9 cellular contexts compared by ENCODE assay signal in the genomic region with DNA sequence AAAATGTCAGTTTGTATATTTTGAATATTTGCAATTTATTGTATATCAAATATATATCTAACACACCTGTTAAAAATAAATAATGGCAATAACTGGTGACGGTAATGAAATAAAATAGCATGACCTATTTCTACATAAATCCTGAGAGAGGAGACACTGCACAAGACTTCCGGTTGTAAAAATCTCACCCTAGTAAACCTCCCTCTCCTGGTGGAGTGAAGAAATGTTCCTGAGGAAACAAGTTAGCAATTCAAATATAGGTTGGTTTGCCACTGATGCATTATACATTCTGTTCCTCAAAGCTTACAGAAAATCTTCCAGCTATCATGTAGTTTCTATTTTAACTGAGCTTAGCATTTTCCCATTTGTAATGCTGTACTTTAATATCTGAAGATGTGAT.
A peak's percentile ranks its signal among the peaks of the same experiment; 100 is the strongest.
DNase-seq lines count a peak whose midpoint lies in the region; ATAC-seq and TF ChIP-seq lines count a peak whose summit lies in the region.
"Had no signal": no experiment of that assay in that cellular context is flagged by ENCODE, and none has a peak within 500 bp of the region (broad histone marks: within the 10 kb centered on the region; RNA-seq: fewer than 3 reads in every experiment).

No MANE protein-coding gene starts in this region.

- peak; percentile 49 for DNase-seq in SIG-M5 treated with dmso at 0.1 percent for 504 hours (lab: John Stamatoyannopoulos, UW; ENCODE audit: unreplicated experiment)
- DNase-seq in SIG-M5 (lab: John Stamatoyannopoulos, UW), result no peak
- peak; percentile 39 to 69 for DNase-seq in NCI-H524 (lab: John Stamatoyannopoulos, UW)
- DNase-seq in choroid plexus epithelial cell (ENCODE audit: low read depth), result peak; percentile 62
- DNase-seq in superior temporal gyrus (ENCODE audit: extremely low spot score), result peak; percentile 21
- no peak for DNase-seq in left lung
- no peak for DNase-seq in activated CD4-positive, alpha-beta T cell treated with anti-CD3 and anti-CD28 coated beads for 4 hours
- DNase-seq in cerebellum (ENCODE audit: low spot score), result no peak

- H3K36me3 ChIP-seq in left lung, result no peaks in the 10 kb centered on the region
- H3K36me3 ChIP-seq: suprapubic skin had no signal

- no peaks in the 10 kb centered on the region for H3K9me3 ChIP-seq in left lung

- H3K4me1 ChIP-seq in left lung, result no peaks in the 10 kb centered on the region
- H3K4me1 ChIP-seq: suprapubic skin had no signal

- H3K27ac ChIP-seq in left lung, result no peak overlapping the region
- H3K27ac ChIP-seq: suprapubic skin had no signal

- peak; percentile 48 for TF ChIP-seq CTCF in choroid plexus epithelial cell (conservative IDR thresholded peaks at IDR 0.05; ENCODE audit: low read depth, low read length)
- no peak for TF ChIP-seq CTCF in left lung (IDR thresholded peaks at IDR 0.05)

- intact Hi-C loops in left lung (cut with DNase I), result no loop called here

- no peak overlapping the region for H3K4me3 ChIP-seq in choroid plexus epithelial cell (ENCODE audit: low read depth, low read length)
- H3K4me3 ChIP-seq in left lung, result no peak overlapping the region
- H3K4me3 ChIP-seq: suprapubic skin had no signal

- H3K27me3 ChIP-seq in left lung, result no peaks in the 10 kb centered on the region
- H3K27me3 ChIP-seq: suprapubic skin had no signal

- no peak for ATAC-seq in left lung

Comparison
In these comparisons a context has a peak if more than half of its experiments do, and no peak if none do; other contexts are left out.
1. DNase-seq: peak in SIG-M5 treated with dmso at 0.1 percent for 504 hours (single experiment), NCI-H524 (2 of 2), choroid plexus epithelial cell (single experiment) and superior temporal gyrus (single experiment); none in SIG-M5 (single experiment), left lung (0 of 2), activated CD4-positive, alpha-beta T cell treated with anti-CD3 and anti-CD28 coated beads for 4 hours (0 of 2) and cerebellum (single experiment).